ENCODE assay signal across 16 cellular contexts in the genomic region with DNA sequence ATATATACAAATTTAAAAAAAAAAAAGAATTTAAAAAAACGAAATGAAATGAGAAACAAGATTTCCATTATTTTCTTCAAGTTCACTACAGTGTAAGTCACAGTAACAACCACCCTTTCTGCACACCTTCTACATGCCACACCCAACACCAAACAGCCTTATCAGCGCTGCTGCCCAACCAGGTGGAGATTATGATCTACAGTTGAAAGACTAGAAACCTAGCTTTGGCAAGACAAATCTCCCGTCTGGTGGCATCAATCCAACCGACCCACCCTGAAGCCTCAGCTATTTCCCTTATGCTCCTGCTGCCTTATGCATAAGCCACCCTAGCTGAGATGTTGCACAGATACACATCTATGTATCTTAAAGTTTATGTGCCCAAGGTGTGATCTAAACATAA.
"Had no signal": no experiment of that assay in that cellular context is flagged by ENCODE, and none has a peak within 500 bp of the region (broad histone marks: within the 10 kb centered on the region; RNA-seq: fewer than 3 reads in every experiment).

No MANE protein-coding gene starts in this region.

- H3K36me3 ChIP-seq: neural progenitor cell, pancreas, vagina had no signal

- ATAC-seq: foreskin keratinocyte; natural killer cell treated with Interleukin-12 subunit alpha and Interleukin-12 subunit beta and Interleukin-15 and Interleukin-18, amount 100 ng/mL, for 72 hours; pancreas; right cardiac atrium had no signal

- H3K9me3 ChIP-seq: pancreas, upper lobe of left lung, vagina had no signal

- H3K27ac Mint-ChIP-seq: natural killer cell treated with Interleukin-12 subunit alpha and Interleukin-12 subunit beta and Interleukin-15 and Interleukin-18, amount 100 ng/mL, for 72 hours; neural progenitor cell; progenitor cell of endocrine pancreas had no signal

- H3K4me3 Mint-ChIP-seq: natural killer cell treated with Interleukin-12 subunit alpha and Interleukin-12 subunit beta and Interleukin-15 and Interleukin-18, amount 100 ng/mL, for 72 hours; neural progenitor cell had no signal

- H3K4me3 ChIP-seq: neural progenitor cell, pancreas, upper lobe of left lung, vagina had no signal

- H3K4me1 Mint-ChIP-seq: neural progenitor cell had no signal

- DNase-seq: dermis blood vessel endothelial cell; foreskin keratinocyte; head of caudate nucleus; hippocampal formation; mammary epithelial cell; nucleus accumbens; pancreas; right cardiac atrium; small intestine; stimulated activated CD4-positive, alpha-beta T cell treated with anti-CD3 and anti-CD28 coated beads, Interleukin-12 subunit alpha, Interleukin-12 subunit beta, amount 100 ng/mL, for 4 hours; stimulated activated naive CD4-positive, alpha-beta T cell treated with Interleukin-2 at 50 U/mL for 16 hours; upper lobe of left lung had no signal

- H3K27ac ChIP-seq: foreskin keratinocyte, neural progenitor cell, pancreas, upper lobe of left lung, vagina had no signal

- H3K9me3 Mint-ChIP-seq: natural killer cell treated with Interleukin-12 subunit alpha and Interleukin-12 subunit beta and Interleukin-15 and Interleukin-18, amount 100 ng/mL, for 72 hours had no signal

- H3K27me3 Mint-ChIP-seq: natural killer cell treated with Interleukin-12 subunit alpha and Interleukin-12 subunit beta and Interleukin-15 and Interleukin-18, amount 100 ng/mL, for 72 hours; progenitor cell of endocrine pancreas had no signal

- H3K27me3 ChIP-seq: foreskin keratinocyte, neural progenitor cell, pancreas, upper lobe of left lung, vagina had no signal
